ENCODE assay signal across 23 cellular contexts in the genomic region with DNA sequence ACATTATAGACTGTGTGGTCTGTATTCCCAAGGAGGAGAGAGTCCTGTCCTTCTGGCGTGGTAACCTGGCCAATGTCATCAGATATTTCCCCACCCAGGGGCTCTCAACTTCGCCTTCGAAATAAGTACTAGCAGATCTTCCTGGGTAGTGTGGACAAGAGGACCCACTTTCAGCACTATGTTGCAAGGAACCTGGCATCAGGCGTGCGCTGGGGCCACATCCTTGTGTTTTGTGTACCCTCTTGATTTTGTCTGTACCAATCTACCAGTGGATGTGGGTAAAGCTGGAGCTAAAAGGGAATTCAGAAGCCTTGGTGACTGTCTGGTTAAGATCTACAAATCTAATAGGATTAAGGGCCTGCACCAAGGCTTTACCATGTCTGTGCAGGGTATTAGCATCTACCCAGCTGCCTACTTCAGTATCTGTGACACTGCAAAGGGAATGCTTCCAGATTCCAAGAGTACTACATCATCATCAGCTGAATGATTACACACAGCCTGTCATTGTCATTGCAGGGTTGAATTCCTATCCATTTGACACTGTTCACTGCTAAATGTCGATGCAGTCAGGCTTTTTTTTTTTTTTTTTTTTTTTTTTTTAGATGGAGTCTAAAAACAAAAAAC.
DNase-seq lines count a peak whose midpoint lies in the region; ATAC-seq, FAIRE-seq and TF ChIP-seq lines count a peak whose summit lies in the region.
"Had no signal": no experiment of that assay in that cellular context is flagged by ENCODE, and none has a peak within 500 bp of the region (broad histone marks: within the 10 kb centered on the region; RNA-seq: fewer than 3 reads in every experiment).

No MANE protein-coding gene starts in this region.

- H3K36me3 ChIP-seq in effector memory CD4-positive, alpha-beta T cell (ENCODE audit: control insufficient read depth, insufficient read depth, low read length), result no peaks in the 10 kb centered on the region
- H3K36me3 ChIP-seq: gastroesophageal sphincter had no signal

- H3K4me3 Mint-ChIP-seq in activated CD4-positive, alpha-beta T cell treated with anti-CD3 and anti-CD28 coated beads for 36 hours, result no peak overlapping the region
- no peak overlapping the region for H3K4me3 Mint-ChIP-seq in type B pancreatic cell
- H3K4me3 Mint-ChIP-seq: stimulated activated naive CD8-positive, alpha-beta T cell treated with anti-CD3 and anti-CD28 coated beads, Interleukin-15, Interleukin-2, amounts not matched to agents 100 ng/mL and 50 ng/mL, for 24 hours; T-helper 1 cell treated with Interleukin-12 subunit alpha and Interleukin-12 subunit beta and Interleukin-4 antibody, amounts not matched to agents 30 μg/mL and 1 μg/mL, for 36 hours had no signal

- H3K36me3 Mint-ChIP-seq in activated CD4-positive, alpha-beta T cell treated with anti-CD3 and anti-CD28 coated beads for 36 hours (ENCODE audit: low read depth), result no peaks in the 10 kb centered on the region
- no peaks in the 10 kb centered on the region for H3K36me3 Mint-ChIP-seq in type B pancreatic cell

- H3K27me3 ChIP-seq in effector memory CD4-positive, alpha-beta T cell (replicated peaks; ENCODE audit: control insufficient read depth, insufficient read depth, low read length, poor library complexity, severe bottlenecking), result no peaks in the 10 kb centered on the region
- H3K27me3 ChIP-seq: gastroesophageal sphincter had no signal

- CTCF ChIA-PET in activated CD4-positive, alpha-beta T cell treated with anti-CD3 and anti-CD28 coated beads for 36 hours (lab: Charles Lee), result no interaction called here

- peaks cover 8% of the 10 kb centered on the region for H3K9me3 Mint-ChIP-seq in activated CD4-positive, alpha-beta T cell treated with anti-CD3 and anti-CD28 coated beads for 36 hours (ENCODE audit: low read depth)
- no peaks in the 10 kb centered on the region for H3K9me3 Mint-ChIP-seq in type B pancreatic cell
- H3K9me3 Mint-ChIP-seq: stimulated activated naive CD8-positive, alpha-beta T cell treated with anti-CD3 and anti-CD28 coated beads, Interleukin-15, Interleukin-2, amounts not matched to agents 100 ng/mL and 50 ng/mL, for 24 hours had no signal

- no peaks in the 10 kb centered on the region for H3K9me3 ChIP-seq in effector memory CD4-positive, alpha-beta T cell (ENCODE audit: control insufficient read depth, low read length)
- H3K9me3 ChIP-seq: gastroesophageal sphincter had no signal

- no peak overlapping the region for H3K4me3 ChIP-seq in effector memory CD4-positive, alpha-beta T cell (ENCODE audit: insufficient read depth, low read depth, low read length, poor library complexity, severe bottlenecking)
- H3K4me3 ChIP-seq: gastroesophageal sphincter had no signal

- no peak overlapping the region for H3K27ac ChIP-seq in effector memory CD4-positive, alpha-beta T cell (ENCODE audit: insufficient read depth, low read length, poor library complexity, severe bottlenecking)
- H3K27ac ChIP-seq: gastroesophageal sphincter, VCaP had no signal

- no peaks in the 10 kb centered on the region for H3K4me1 ChIP-seq in effector memory CD4-positive, alpha-beta T cell (ENCODE audit: control insufficient read depth, insufficient read depth, low read length, poor library complexity, severe bottlenecking)
- H3K4me1 ChIP-seq: gastroesophageal sphincter had no signal

- FAIRE-seq in RCC 7860 (lab: Jason Lieb, UNC), result no peak

- no peak overlapping the region for H3K27ac Mint-ChIP-seq in activated CD4-positive, alpha-beta T cell treated with anti-CD3 and anti-CD28 coated beads for 36 hours
- H3K27ac Mint-ChIP-seq in type B pancreatic cell, result no peak overlapping the region
- H3K27ac Mint-ChIP-seq: stimulated activated naive CD8-positive, alpha-beta T cell treated with anti-CD3 and anti-CD28 coated beads, Interleukin-15, Interleukin-2, amounts not matched to agents 100 ng/mL and 50 ng/mL, for 24 hours; T-helper 1 cell treated with Interleukin-12 subunit alpha and Interleukin-12 subunit beta and Interleukin-4 antibody, amounts not matched to agents 30 μg/mL and 1 μg/mL, for 36 hours had no signal

- no peaks in the 10 kb centered on the region for H3K27me3 Mint-ChIP-seq in activated CD4-positive, alpha-beta T cell treated with anti-CD3 and anti-CD28 coated beads for 36 hours
- H3K27me3 Mint-ChIP-seq in type B pancreatic cell, result no peaks in the 10 kb centered on the region
- H3K27me3 Mint-ChIP-seq: stimulated activated naive CD8-positive, alpha-beta T cell treated with anti-CD3 and anti-CD28 coated beads, Interleukin-15, Interleukin-2, amounts not matched to agents 100 ng/mL and 50 ng/mL, for 24 hours had no signal

- peak; percentile 6 for DNase-seq in COLO829 (ENCODE audit: low spot score)
- peak; percentile 36 for DNase-seq in RCC 7860 (ENCODE audit: low spot score)
- DNase-seq in foreskin melanocyte, result peak; percentile 52
- DNase-seq in pons (ENCODE audit: low spot score), result peak; percentile 4
- no peak for DNase-seq in effector memory CD4-positive, alpha-beta T cell
- no peak for DNase-seq in activated CD4-positive, alpha-beta T cell treated with anti-CD3 and anti-CD28 coated beads for 36 hours
- no peak for DNase-seq in type B pancreatic cell (ENCODE audit: extremely low spot score, unreplicated experiment)
- DNase-seq: activated CD4-positive, alpha-beta T cell treated with anti-CD3 and anti-CD28 coated beads, Interleukin-2, amount 50 U/mL, for 48 hours; activated naive CD4-positive, alpha-beta T cell treated with Interleukin-2 at 50 U/mL for 16 hours; amygdala; DMS79; effector CD4-positive, alpha-beta T cell; HCEC 1CT; MM.1S; NCI-H1694; Right ventricle myocardium superior; stimulated activated CD4-positive, alpha-beta T cell treated with anti-CD3 and anti-CD28 coated beads, Interleukin-2, amount 100 ng/mL, for 24 hours had no signal

- no peak for ATAC-seq in activated CD4-positive, alpha-beta T cell treated with anti-CD3 and anti-CD28 coated beads for 36 hours
- no peak for ATAC-seq in GM21423 (IDR thresholded peaks at IDR 0.05; ENCODE audit: unreplicated experiment)
- ATAC-seq: esophagus mucosa, gastroesophageal sphincter had no signal

- intact Hi-C loops in activated CD4-positive, alpha-beta T cell treated with anti-CD3 and anti-CD28 coated beads for 36 hours (cut with DNase I, micrococcal nuclease), result no loop called here

- no peak for TF ChIP-seq CTCF in type B pancreatic cell (conservative IDR thresholded peaks at IDR 0.05)

- no peaks in the 10 kb centered on the region for H3K4me1 Mint-ChIP-seq in activated CD4-positive, alpha-beta T cell treated with anti-CD3 and anti-CD28 coated beads for 36 hours
- no peaks in the 10 kb centered on the region for H3K4me1 Mint-ChIP-seq in type B pancreatic cell (ENCODE audit: unreplicated experiment)

- POLR2A ChIA-PET in activated CD4-positive, alpha-beta T cell treated with anti-CD3 and anti-CD28 coated beads for 36 hours (lab: Charles Lee), result no interaction called here

Comparison
In these comparisons a context has a peak if more than half of its experiments do, and no peak if none do; other contexts are left out.
1. DNase-seq: peak in COLO829 (single experiment), RCC 7860 (single experiment), foreskin melanocyte (single experiment) and pons (single experiment); none in effector memory CD4-positive, alpha-beta T cell (0 of 3), activated CD4-positive, alpha-beta T cell treated with anti-CD3 and anti-CD28 coated beads for 36 hours (single experiment) and type B pancreatic cell (single experiment).